ENCODE assay signal across 1 cellular context in genomic region chr6:37209461-37210205, GRCh38.
A peak's percentile ranks its signal among the peaks of the same experiment; 100 is the strongest.
TF ChIP-seq lines count a peak whose summit lies in the region.

No MANE protein-coding gene starts in this region.

TF ChIP-seq in HepG2, 621 proteins besides CTCF, POLR2A, EP300 and RAD21:
- TF ChIP-seq ZBTB8A (CRISPR knock-in tag; IDR thresholded peaks at IDR 0.05; ENCODE audit: borderline replicate concordance, low read depth): no peak
- no peak for TF ChIP-seq ZNF280D (CRISPR knock-in tag; IDR thresholded peaks at IDR 0.05)
- TF ChIP-seq DZIP1 (CRISPR knock-in tag; IDR thresholded peaks at IDR 0.05): no peak
- no peak for TF ChIP-seq ZNF580 (CRISPR knock-in tag; IDR thresholded peaks at IDR 0.05; ENCODE audit: borderline replicate concordance, low read depth)
- no peak for TF ChIP-seq POLR2AphosphoS5 (IDR thresholded peaks at IDR 0.05; ENCODE audit: low read depth, low read length)
- no peak for TF ChIP-seq TFDP2 (CRISPR knock-in tag; IDR thresholded peaks at IDR 0.05)
- TF ChIP-seq ATF7 (IDR thresholded peaks at IDR 0.05): peak; percentile 96
- TF ChIP-seq ATF7 (CRISPR knock-in tag; IDR thresholded peaks at IDR 0.05): no peak
- no peak for TF ChIP-seq HOXD1 (CRISPR knock-in tag; IDR thresholded peaks at IDR 0.05)
- TF ChIP-seq ZXDC (CRISPR knock-in tag; IDR thresholded peaks at IDR 0.05): 0 out of 2 replicates have a peak, but pooled peaks have one; percentile 20
- TF ChIP-seq CREB1 (IDR thresholded peaks at IDR 0.05): peak; percentile 91
- no peak for TF ChIP-seq CREB1 (CRISPR knock-in tag; IDR thresholded peaks at IDR 0.05)
- 0 out of 2 replicates have a peak, but pooled peaks have one; percentile 5 for TF ChIP-seq HNF1B (CRISPR knock-in tag; IDR thresholded peaks at IDR 0.05)
- no peak for TF ChIP-seq ZBTB38 (CRISPR knock-in tag; IDR thresholded peaks at IDR 0.05)
- no peak for TF ChIP-seq HNF1A (IDR thresholded peaks at IDR 0.05; ENCODE audit: low read depth)
- no peak for TF ChIP-seq HNF1A (CRISPR knock-in tag; IDR thresholded peaks at IDR 0.05; ENCODE audit: borderline replicate concordance)
- TF ChIP-seq ZNF503 (CRISPR knock-in tag; IDR thresholded peaks at IDR 0.05): no peak
- TF ChIP-seq NCOA1 (CRISPR knock-in tag; IDR thresholded peaks at IDR 0.05): no peak
- TF ChIP-seq ZNF577 (CRISPR knock-in tag; IDR thresholded peaks at IDR 0.05; ENCODE audit: borderline replicate concordance, low read depth): no peak
- no peak for TF ChIP-seq ZNF839 (CRISPR knock-in tag; IDR thresholded peaks at IDR 0.05; ENCODE audit: borderline replicate concordance)
- TF ChIP-seq RARA (CRISPR knock-in tag; IDR thresholded peaks at IDR 0.05): no peak
